In the genomic region with DNA sequence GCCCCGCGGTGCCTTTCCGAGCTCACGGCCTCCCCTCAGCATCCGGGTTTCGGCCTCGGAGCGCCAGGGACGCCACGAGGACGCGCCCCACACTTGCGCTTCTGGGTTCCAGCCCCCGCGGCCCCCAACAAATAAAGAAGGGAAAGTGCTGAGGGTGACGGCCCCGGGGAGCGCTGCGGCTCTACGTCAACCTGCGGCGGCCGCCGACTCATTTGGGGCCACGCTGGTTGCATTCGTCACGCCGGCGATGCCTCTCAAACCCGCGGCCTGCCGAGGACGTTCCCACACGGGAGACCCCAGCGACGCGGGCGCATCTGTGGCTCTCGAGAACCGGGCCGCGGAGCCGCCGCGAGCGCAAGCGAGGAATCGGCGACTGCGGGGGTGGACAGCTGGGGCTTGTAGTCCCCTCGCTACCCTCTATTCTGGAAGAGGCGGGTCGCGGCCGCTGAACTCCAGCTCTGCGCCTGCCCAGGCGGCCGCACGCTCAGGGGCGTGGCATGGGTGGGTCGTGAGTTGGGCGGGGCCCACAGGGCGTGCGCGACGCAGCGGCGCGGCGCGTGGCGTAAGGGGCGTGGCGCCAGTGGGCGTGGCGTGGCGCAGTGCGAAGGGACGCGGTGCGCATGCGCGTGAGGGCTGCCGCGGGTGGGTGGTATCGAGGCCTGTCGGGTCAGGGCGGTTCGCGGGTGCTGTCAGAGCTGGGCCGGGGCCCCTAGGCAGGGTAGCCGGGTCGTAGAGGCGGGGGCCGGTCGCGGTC, we compare ENCODE assay signal across 1 cellular context.
A peak's percentile ranks its signal among the peaks of the same experiment; 100 is the strongest.
TF ChIP-seq lines count a peak whose summit lies in the region.

A gene with protein sequence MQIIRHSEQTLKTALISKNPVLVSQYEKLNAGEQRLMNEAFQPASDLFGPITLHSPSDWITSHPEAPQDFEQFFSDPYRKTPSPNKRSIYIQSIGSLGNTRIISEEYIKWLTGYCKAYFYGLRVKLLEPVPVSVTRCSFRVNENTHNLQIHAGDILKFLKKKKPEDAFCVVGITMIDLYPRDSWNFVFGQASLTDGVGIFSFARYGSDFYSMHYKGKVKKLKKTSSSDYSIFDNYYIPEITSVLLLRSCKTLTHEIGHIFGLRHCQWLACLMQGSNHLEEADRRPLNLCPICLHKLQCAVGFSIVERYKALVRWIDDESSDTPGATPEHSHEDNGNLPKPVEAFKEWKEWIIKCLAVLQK (plus strand): TSS at position 599 of the 754 bp plus-strand sequence. CDS start 2,145 bp downstream, outside the sequence.

TF ChIP-seq in liver, 16 proteins besides CTCF, POLR2A, EP300 and RAD21 (continued from another document):
- no peak for TF ChIP-seq ZBTB33 (IDR thresholded peaks at IDR 0.05)
- TF ChIP-seq SP1 (IDR thresholded peaks at IDR 0.05), result peak; percentile 38
- TF ChIP-seq HNF4A (conservative IDR thresholded peaks at IDR 0.05), result no peak
- TF ChIP-seq JUND (IDR thresholded peaks at IDR 0.05), result no peak
- TF ChIP-seq NR2F2 (IDR thresholded peaks at IDR 0.05), result no peak
